ENCODE assay signal across 21 cellular contexts in the genomic region with DNA sequence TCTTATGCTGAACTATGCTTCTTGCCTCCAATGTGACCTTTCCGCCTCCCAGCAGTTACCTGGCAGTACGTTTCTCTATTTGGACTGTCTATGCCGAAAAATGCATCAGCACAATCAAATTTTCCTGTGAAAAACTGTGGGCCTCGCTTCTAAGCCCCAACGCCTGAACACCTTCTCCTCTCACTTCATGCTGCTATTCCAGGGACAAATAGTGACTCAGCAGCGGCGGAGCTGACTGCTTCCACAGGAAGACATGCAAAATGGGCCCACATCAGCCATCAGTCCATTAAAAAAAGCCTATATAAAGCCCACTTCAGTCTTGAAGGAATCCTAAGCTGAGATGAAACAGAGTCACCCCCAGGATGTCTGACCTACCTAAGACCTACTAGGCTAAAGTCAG. TPM values are rescaled to one million over a fixed set of nuclear protein-coding genes. Genes with fewer than 3 reads are reported as not detected.
DNase-seq lines count a peak whose midpoint lies in the region; FAIRE-seq and TF ChIP-seq lines count a peak whose summit lies in the region.
"Had no signal": no experiment of that assay in that cellular context is flagged by ENCODE, and none has a peak within 500 bp of the region (broad histone marks: within the 10 kb centered on the region; RNA-seq: fewer than 3 reads in every experiment).

No MANE protein-coding gene starts in this region.

- H3K4me1 ChIP-seq in thyroid gland, result no peaks in the 10 kb centered on the region
- H3K4me1 ChIP-seq: BE2C had no signal

- no peaks in the 10 kb centered on the region for H3K9me3 Mint-ChIP-seq in endothelial cell (ENCODE audit: unreplicated experiment)
- H3K9me3 Mint-ChIP-seq: CD4-positive, CD25-positive, alpha-beta regulatory T cell; CD8-positive, alpha-beta memory T cell; HFFc6 had no signal

- no peaks in the 10 kb centered on the region for H3K9me3 ChIP-seq in thyroid gland
- H3K9me3 ChIP-seq: BE2C had no signal

- H3K27me3 ChIP-seq in thyroid gland, result no peaks in the 10 kb centered on the region
- H3K27me3 ChIP-seq: BE2C had no signal

- POLR2A ChIA-PET in GM10248 (lab: Yijun Ruan, JAX), result interaction anchor here (0.7 kb wide), 1 partner anchor 44 kb away, joined by 3 read pairs; a partner anchor contains a TSS

- H3K36me3 Mint-ChIP-seq in endothelial cell (ENCODE audit: low read depth, unreplicated experiment), result peaks cover 29% of the 10 kb centered on the region

- H3K4me1 Mint-ChIP-seq in endothelial cell (ENCODE audit: unreplicated experiment), result no peaks in the 10 kb centered on the region
- H3K4me1 Mint-ChIP-seq: CD8-positive, alpha-beta memory T cell had no signal

- no peak overlapping the region for H3K4me3 ChIP-seq in thyroid gland (replicated peaks in 1 of 3)

- peaks cover 3% of the 10 kb centered on the region for H3K27me3 Mint-ChIP-seq in endothelial cell (ENCODE audit: unreplicated experiment)
- H3K27me3 Mint-ChIP-seq: CD4-positive, CD25-positive, alpha-beta regulatory T cell had no signal

- no peak for FAIRE-seq in HTR-8/SVneo (lab: Jason Lieb, UNC)
- FAIRE-seq: A204.1, GM12891 had no signal

- 97 to 98% methylated on average over 7 of the region's 7 CpGs for WGBS in thyroid gland, 2 donors

- DNase-seq in caudate nucleus (lab: John Stamatoyannopoulos, UW) (peak in 35 of 61 donors; percentile 2 to 63 (median 12)), endothelial cell (ENCODE audit: low spot score) (no peak), posterior cingulate gyrus (peak in 6 of 10 donors; percentile 17 to 83 (median 40)), HTR-8/SVneo (ENCODE audit: insufficient read length, low spot score) (no peak), thyroid gland (no peak), GM10248 (ENCODE audit: extremely low spot score) (no peak)
- DNase-seq: ACHN; BE2C; C1 segment of cervical spinal cord; CD4-positive, CD25-positive, alpha-beta regulatory T cell; CD8-positive, alpha-beta memory T cell; COR-L47; DMS 273 treated with DMSO at 0.1 percent for 48 hours; DMS53; DND-41; EL; GOT3; H7; HFFc6 had no signal

- peaks cover 79 to 85% of the 10 kb centered on the region in 2 donors for H3K36me3 ChIP-seq in thyroid gland

- CTCF ChIA-PET in GM10248 (lab: Yijun Ruan, JAX), result interaction anchor here (1.2 to 1.5 kb wide), 2 partner anchors 9 to 49 kb away, joined by 3 read pairs; no protein-coding TSS in a partner anchor

- H3K27ac Mint-ChIP-seq in endothelial cell (ENCODE audit: unreplicated experiment), result peak overlapping the region; percentile 57
- H3K27ac Mint-ChIP-seq: CD4-positive, CD25-positive, alpha-beta regulatory T cell; HFFc6 had no signal

- no peak for TF ChIP-seq CTCF in endothelial cell (IDR thresholded peaks at IDR 0.05; ENCODE audit: unreplicated experiment)
- no peak for TF ChIP-seq CTCF in thyroid gland (IDR thresholded peaks at IDR 0.05)
- TF ChIP-seq CTCF in GM10248 (IDR thresholded peaks at IDR 0.05; ENCODE audit: control extremely low read depth, extremely low read depth, low read depth, missing control alignments), result no peak

- intact Hi-C loops in posterior cingulate gyrus (cut with DNase I) (no loop called here), thyroid gland (cut with DNase I) (no loop called here)

- peak overlapping the region; percentile 61 for H3K27ac ChIP-seq in caudate nucleus (ENCODE audit: low read depth, low read length)
- no peak overlapping the region for H3K27ac ChIP-seq in thyroid gland

- TF ChIP-seq POLR2A in thyroid gland (IDR thresholded peaks at IDR 0.05), result no peak

- H3K4me3 Mint-ChIP-seq in endothelial cell (ENCODE audit: unreplicated experiment), result peak overlapping the region; percentile 32
- H3K4me3 Mint-ChIP-seq: CD4-positive, CD25-positive, alpha-beta regulatory T cell; HFFc6 had no signal

RNA-seq across cellular contexts. Expression of a gene that starts 10.5 kb away (rescaled TPM):
- total RNA-seq in endothelial cell (ENCODE audit: unreplicated experiment) (91.7 TPM), thyroid gland (10 to 100 TPM; 40.8 to 48.6 (median 43.8) TPM)

RNA-seq across cellular contexts. Expression of a gene that starts 15.3 kb away (rescaled TPM):
- 18.1 TPM for total RNA-seq in endothelial cell (ENCODE audit: unreplicated experiment)
- 10 to 100 TPM; 19.0 to 26.8 (median 22.1) TPM for total RNA-seq in thyroid gland

RNA-seq across cellular contexts. Expression of a gene that starts 43.7 kb away (rescaled TPM):
- total RNA-seq in endothelial cell (ENCODE audit: unreplicated experiment), result 2,464 TPM
- 1,000 to 10,000 TPM; 1,055 to 2,735 (median 1,279) TPM for total RNA-seq in thyroid gland

RNA-seq across cellular contexts. Expression of a gene that starts 57.3 kb away (rescaled TPM):
- total RNA-seq in endothelial cell (ENCODE audit: unreplicated experiment) (175 TPM), thyroid gland (100 to 1,000 TPM; 135 to 256 (median 222) TPM)

Comparison
In these comparisons a context has a peak if more than half of its experiments do, and no peak if none do; other contexts are left out.
1. DNase-seq: peak in caudate nucleus (35 of 61) and posterior cingulate gyrus (6 of 10); none in endothelial cell (single experiment), HTR-8/SVneo (single experiment), thyroid gland (0 of 2) and GM10248 (single experiment).